ENCODE assay signal across 12 cellular contexts in genomic region chr11:19380375-19380774, GRCh38.
A peak's percentile ranks its signal among the peaks of the same experiment; 100 is the strongest.
DNase-seq lines count a peak whose midpoint lies in the region; ATAC-seq and TF ChIP-seq lines count a peak whose summit lies in the region.
"Had no signal": no experiment of that assay in that cellular context is flagged by ENCODE, and none has a peak within 500 bp of the region (broad histone marks: within the 10 kb centered on the region; RNA-seq: fewer than 3 reads in every experiment).

No MANE protein-coding gene starts in this region.

- no peaks in the 10 kb centered on the region for H3K36me3 Mint-ChIP-seq in activated naive CD8-positive, alpha-beta T cell treated with anti-CD3 and anti-CD28 coated beads for 36 hours
- H3K36me3 Mint-ChIP-seq: CD4-positive, CD25-positive, alpha-beta regulatory T cell had no signal

- peaks cover 20% of the 10 kb centered on the region for H3K27me3 Mint-ChIP-seq in activated naive CD8-positive, alpha-beta T cell treated with anti-CD3 and anti-CD28 coated beads for 36 hours

- in situ Hi-C loops in ACHN (cut with HindIII; ENCODE audit: low pct_ligation_motif_present, low pct_unique_long_range_greater_than_20kb, low sequenced_read_pairs) (no loop called here), astrocyte of the cerebellum (cut with HindIII; ENCODE audit: low sequenced_read_pairs) (no loop called here)

- H3K27ac Mint-ChIP-seq in activated naive CD8-positive, alpha-beta T cell treated with anti-CD3 and anti-CD28 coated beads for 36 hours, result no peak overlapping the region
- H3K27ac Mint-ChIP-seq: activated CD8-positive, alpha-beta T cell treated with anti-CD3 and anti-CD28 coated beads for 36 hours; CD4-positive, CD25-positive, alpha-beta regulatory T cell had no signal

- TF ChIP-seq CTCF in astrocyte of the cerebellum (IDR thresholded peaks at IDR 0.05; ENCODE audit: low read depth, low read length, missing control alignments), result no peak

- DNase-seq in ACHN (peak; percentile 61), HT-29 (ENCODE audit: low spot score) (peak; percentile 17), astrocyte of the cerebellum (ENCODE audit: low read depth) (peak; percentile 33), islet precursor cell (peak; percentile 79), HuH-7.5 (ENCODE audit: low spot score) (no peak), NCI-H2029 (lab: John Stamatoyannopoulos, UW) (no peak)
- DNase-seq in activated naive CD8-positive, alpha-beta T cell treated with anti-CD3 and anti-CD28 coated beads for 36 hours, result no peak
- DNase-seq: activated CD8-positive, alpha-beta T cell treated with anti-CD3 and anti-CD28 coated beads for 36 hours; CD4-positive, CD25-positive, alpha-beta regulatory T cell; glutamatergic neuron; NCI-H1694 had no signal

- H3K4me3 ChIP-seq in astrocyte of the cerebellum (ENCODE audit: low read depth, low read length), result no peak overlapping the region

- H3K4me3 Mint-ChIP-seq in activated naive CD8-positive, alpha-beta T cell treated with anti-CD3 and anti-CD28 coated beads for 36 hours, result no peak overlapping the region
- H3K4me3 Mint-ChIP-seq: activated CD8-positive, alpha-beta T cell treated with anti-CD3 and anti-CD28 coated beads for 36 hours; CD4-positive, CD25-positive, alpha-beta regulatory T cell had no signal

- no peaks in the 10 kb centered on the region for H3K9me3 Mint-ChIP-seq in activated naive CD8-positive, alpha-beta T cell treated with anti-CD3 and anti-CD28 coated beads for 36 hours
- H3K9me3 Mint-ChIP-seq: activated CD8-positive, alpha-beta T cell treated with anti-CD3 and anti-CD28 coated beads for 36 hours; CD4-positive, CD25-positive, alpha-beta regulatory T cell had no signal

- H3K4me1 Mint-ChIP-seq in activated naive CD8-positive, alpha-beta T cell treated with anti-CD3 and anti-CD28 coated beads for 36 hours, result no peaks in the 10 kb centered on the region
- H3K4me1 Mint-ChIP-seq: CD4-positive, CD25-positive, alpha-beta regulatory T cell had no signal

- no peak for ATAC-seq in GM18868 (IDR thresholded peaks at IDR 0.05; ENCODE audit: unreplicated experiment)
- ATAC-seq: activated CD8-positive, alpha-beta T cell treated with anti-CD3 and anti-CD28 coated beads for 36 hours had no signal

Comparison
In these comparisons a context has a peak if more than half of its experiments do, and no peak if none do; other contexts are left out.
1. DNase-seq: peak in ACHN (single experiment), HT-29 (single experiment), astrocyte of the cerebellum (single experiment) and islet precursor cell (single experiment); none in HuH-7.5 (single experiment), activated naive CD8-positive, alpha-beta T cell treated with anti-CD3 and anti-CD28 coated beads for 36 hours (single experiment) and NCI-H2029 (single experiment).